In the genomic region with DNA sequence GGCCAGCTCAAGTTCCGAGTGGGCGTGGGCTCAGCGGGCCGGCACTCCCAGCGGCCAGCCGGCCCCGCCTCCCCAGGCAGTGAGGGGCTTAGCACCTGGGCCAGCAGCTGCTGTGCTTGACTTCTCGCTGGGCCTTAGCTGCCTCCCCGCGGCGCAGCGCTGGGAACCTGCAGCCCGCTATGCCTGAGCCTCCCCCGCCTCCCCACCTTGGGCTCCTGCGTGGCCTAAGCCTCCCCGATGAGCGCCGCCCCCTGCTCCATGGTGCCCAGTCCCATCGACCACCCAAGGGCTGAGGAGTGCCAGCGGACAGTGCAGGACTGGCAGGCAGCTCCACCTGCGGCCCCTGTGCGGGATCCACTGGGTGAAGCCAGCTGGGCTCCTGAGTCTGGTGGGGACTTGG, we compare ENCODE assay signal across 2 cellular contexts. TPM values are rescaled to one million over a fixed set of nuclear protein-coding genes. Genes with fewer than 3 reads are reported as not detected.
"Had no signal": no experiment of that assay in that cellular context is flagged by ENCODE, and none has a peak within 500 bp of the region (broad histone marks: within the 10 kb centered on the region; RNA-seq: fewer than 3 reads in every experiment).

No MANE protein-coding gene starts in this region.

RNA-seq across cellular contexts. Expression of gene THSD7B, which starts 6.8 kb away (rescaled TPM):
- total RNA-seq: LHCN-M2, MCF 10A had no signal
